In the genomic region with DNA sequence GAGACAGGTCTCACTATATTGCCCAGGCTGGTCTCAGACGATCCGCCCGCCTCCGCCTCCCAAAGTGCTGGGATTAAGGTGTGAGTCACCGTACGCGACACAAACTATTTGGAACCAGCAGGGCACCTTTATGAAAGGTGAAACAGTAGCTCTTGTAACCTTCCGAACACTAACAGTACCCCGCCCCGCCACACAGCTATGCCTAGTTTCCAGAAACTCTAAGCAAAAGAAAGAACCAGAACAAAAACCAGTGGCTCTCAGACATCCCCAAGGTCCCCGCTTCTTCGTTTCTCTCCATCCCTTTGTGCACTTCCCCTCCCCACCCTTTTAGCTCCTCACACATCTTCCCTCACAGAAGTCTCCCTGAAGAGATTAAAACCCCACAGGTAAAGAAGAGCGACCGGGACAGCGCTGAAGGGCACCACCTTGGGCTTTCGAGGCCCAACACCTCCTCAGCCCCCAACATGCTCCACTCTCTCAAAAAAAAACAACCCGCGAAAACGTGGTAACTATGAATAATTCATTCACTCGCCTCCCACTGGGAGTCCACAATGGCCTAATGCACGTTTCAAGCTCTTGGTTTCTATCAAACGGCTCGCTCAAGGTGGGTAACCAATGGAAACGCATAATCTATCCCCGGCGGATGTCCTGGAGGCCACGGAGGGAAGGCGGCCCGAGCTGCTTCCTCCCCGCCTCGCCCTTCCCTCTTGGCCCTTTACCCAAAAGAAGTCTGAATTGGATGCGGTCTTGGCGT, we compare ENCODE assay signal across 8 cellular contexts. TPM values are rescaled to one million over a fixed set of nuclear protein-coding genes. Genes with fewer than 3 reads are reported as not detected.
DNase-seq lines count a peak whose midpoint lies in the region; ATAC-seq and TF ChIP-seq lines count a peak whose summit lies in the region.

No MANE protein-coding gene starts in this region.

- peaks cover 50% of the 10 kb centered on the region for H3K4me1 Mint-ChIP-seq in HFFc6 (ENCODE audit: low read depth)
- peaks cover 29% of the 10 kb centered on the region for H3K4me1 Mint-ChIP-seq in activated T-helper 1 cell treated with anti-CD3 and anti-CD28 coated beads, Interleukin-12 subunit alpha, Interleukin-12 subunit beta, Interleukin-2, Interleukin-4 antibody, amounts not matched to agents 30 ng/mL and 10 ng/mL and 1 ng/mL, durations not matched to agents 14 hours and 24 hours and 36 hours (ENCODE audit: low read depth)

- TF ChIP-seq CTCF in GM13977 (IDR thresholded peaks at IDR 0.05; ENCODE audit: extremely low read depth, insufficient read depth, missing control alignments), result no peak
- TF ChIP-seq CTCF in HFFc6 (IDR thresholded peaks at IDR 0.05), result no peak

- peak overlapping the region; percentile 93 for H3K27ac Mint-ChIP-seq in HFFc6
- H3K27ac Mint-ChIP-seq in activated T-helper 1 cell treated with anti-CD3 and anti-CD28 coated beads, Interleukin-12 subunit alpha, Interleukin-12 subunit beta, Interleukin-2, Interleukin-4 antibody, amounts not matched to agents 30 ng/mL and 10 ng/mL and 1 ng/mL, durations not matched to agents 14 hours and 24 hours and 36 hours, result peak overlapping the region; percentile 94

- intact Hi-C loops in activated T-helper 1 cell treated with anti-CD3 and anti-CD28 coated beads, Interleukin-12 subunit alpha, Interleukin-12 subunit beta, Interleukin-2, Interleukin-4 antibody, amounts not matched to agents 30 ng/mL and 10 ng/mL and 1 ng/mL, durations not matched to agents 14 hours and 24 hours and 36 hours (cut with micrococcal nuclease), result loop anchor here (1.0 to 5.0 kb wide), 7 partner anchors 32 to 1423 kb away; a partner anchor contains a TSS
- intact Hi-C loops in Right ventricle myocardium superior (cut with DNase I), result loop anchor here (10.0 kb wide), 1 partner anchor 353 kb away; no protein-coding TSS in a partner anchor

- peaks cover 2% of the 10 kb centered on the region for H3K36me3 ChIP-seq in rectal smooth muscle tissue (ENCODE audit: control insufficient read depth, insufficient read depth, low read length)

- H3K9me3 Mint-ChIP-seq in HFFc6, result no peaks in the 10 kb centered on the region; the same call in 1 of the 2 replicates
- H3K9me3 Mint-ChIP-seq in activated T-helper 1 cell treated with anti-CD3 and anti-CD28 coated beads, Interleukin-12 subunit alpha, Interleukin-12 subunit beta, Interleukin-2, Interleukin-4 antibody, amounts not matched to agents 30 ng/mL and 10 ng/mL and 1 ng/mL, durations not matched to agents 14 hours and 24 hours and 36 hours, result no peaks in the 10 kb centered on the region

- peaks cover 23% of the 10 kb centered on the region for H3K36me3 Mint-ChIP-seq in HFFc6 (ENCODE audit: low read depth)
- H3K36me3 Mint-ChIP-seq in activated T-helper 1 cell treated with anti-CD3 and anti-CD28 coated beads, Interleukin-12 subunit alpha, Interleukin-12 subunit beta, Interleukin-2, Interleukin-4 antibody, amounts not matched to agents 30 ng/mL and 10 ng/mL and 1 ng/mL, durations not matched to agents 14 hours and 24 hours and 36 hours (ENCODE audit: low read depth), result peaks cover 24% of the 10 kb centered on the region

- peak overlapping the region; percentile 97 for H3K4me3 Mint-ChIP-seq in HFFc6
- peak overlapping the region; percentile 96 for H3K4me3 Mint-ChIP-seq in activated T-helper 1 cell treated with anti-CD3 and anti-CD28 coated beads, Interleukin-12 subunit alpha, Interleukin-12 subunit beta, Interleukin-2, Interleukin-4 antibody, amounts not matched to agents 30 ng/mL and 10 ng/mL and 1 ng/mL, durations not matched to agents 14 hours and 24 hours and 36 hours

- DNase-seq in GM13977 (ENCODE audit: low spot score) (peak; percentile 77), HFFc6 (peak; percentile 54), NCI-H146 treated with DMSO at 0.1 percent for 48 hours (lab: John Stamatoyannopoulos, UW; ENCODE audit: unreplicated experiment) (peak; percentile 44), Right ventricle myocardium superior (peak; percentile 39), NCI-H1436 (lab: John Stamatoyannopoulos, UW) (no peak), SK-N-DZ (ENCODE audit: low spot score) (no peak)
- DNase-seq in activated T-helper 1 cell treated with anti-CD3 and anti-CD28 coated beads, Interleukin-12 subunit alpha, Interleukin-12 subunit beta, Interleukin-2, Interleukin-4 antibody, amounts not matched to agents 30 ng/mL and 10 ng/mL and 1 ng/mL, durations not matched to agents 14 hours and 24 hours and 36 hours (ENCODE audit: low spot score), result peak; percentile 30

- in situ Hi-C loops in GM13977 (cut with MboI; ENCODE audit: low pct_unique_long_range_greater_than_20kb, low sequenced_read_pairs, unreplicated experiment), result no loop called here

- peaks cover 3% of the 10 kb centered on the region; the same call in 1 of the 2 replicates for H3K27me3 Mint-ChIP-seq in HFFc6 (ENCODE audit: insufficient read depth)
- H3K27me3 Mint-ChIP-seq in activated T-helper 1 cell treated with anti-CD3 and anti-CD28 coated beads, Interleukin-12 subunit alpha, Interleukin-12 subunit beta, Interleukin-2, Interleukin-4 antibody, amounts not matched to agents 30 ng/mL and 10 ng/mL and 1 ng/mL, durations not matched to agents 14 hours and 24 hours and 36 hours (ENCODE audit: insufficient read depth), result no peaks in the 10 kb centered on the region

- H3K4me1 ChIP-seq in rectal smooth muscle tissue (ENCODE audit: control insufficient read depth, insufficient read depth, low read length), result peaks cover 24% of the 10 kb centered on the region

- peak overlapping the region; percentile 95 for H3K27ac ChIP-seq in rectal smooth muscle tissue (ENCODE audit: low read depth, low read length)

- H3K4me3 ChIP-seq in rectal smooth muscle tissue (ENCODE audit: low read length), result peak overlapping the region; percentile 94

- no peaks in the 10 kb centered on the region for H3K27me3 ChIP-seq in rectal smooth muscle tissue (ENCODE audit: control insufficient read depth, insufficient read depth, low read length)

- peak overlapping the region; percentile 86 for H3K9ac ChIP-seq in rectal smooth muscle tissue (ENCODE audit: low read length)

- ATAC-seq in Right ventricle myocardium superior (ENCODE audit: poor library complexity), result peak; percentile 33

RNA-seq across cellular contexts. Expression of a gene that starts 0.9 kb away (rescaled TPM):
- total RNA-seq in HFFc6 (2021; fragmentation: NEBNext Ultra II Directional; extraction: Animal tissue kit (Norgen Biotek cat#: 25700)), result 10 to 100 TPM; 22.6 to 25.8 (median 23.6) TPM
- 33.8 and 34.1 TPM in 2 replicates for total RNA-seq in activated T-helper 1 cell treated with anti-CD3 and anti-CD28 coated beads, Interleukin-12 subunit alpha, Interleukin-12 subunit beta, Interleukin-2, Interleukin-4 antibody, amounts not matched to agents 30 ng/mL and 10 ng/mL and 1 ng/mL, durations not matched to agents 14 hours and 24 hours and 36 hours
- total RNA-seq in Right ventricle myocardium superior, result 14.3 TPM
- polyA plus RNA-seq in SK-N-DZ (2014; cell fraction: cytosol; rRNA removed), result 10.6 and 12.5 TPM in 2 replicates
- polyA plus RNA-seq in SK-N-DZ (2014; cell fraction: nucleus; rRNA removed), result 6.9 and 7.6 TPM in 2 replicates

RNA-seq across cellular contexts. Expression of a gene that starts 1.2 kb away (rescaled TPM):
- total RNA-seq in HFFc6 (2021; fragmentation: NEBNext Ultra II Directional; extraction: Animal tissue kit (Norgen Biotek cat#: 25700)), result 10 to 100 TPM; 38.7 to 54.8 (median 46.9) TPM
- 37.2 and 39.7 TPM in 2 replicates for total RNA-seq in activated T-helper 1 cell treated with anti-CD3 and anti-CD28 coated beads, Interleukin-12 subunit alpha, Interleukin-12 subunit beta, Interleukin-2, Interleukin-4 antibody, amounts not matched to agents 30 ng/mL and 10 ng/mL and 1 ng/mL, durations not matched to agents 14 hours and 24 hours and 36 hours
- total RNA-seq in Right ventricle myocardium superior, result 60.6 TPM
- polyA plus RNA-seq in SK-N-DZ (2014; cell fraction: cytosol; rRNA removed), result 12.2 and 20.0 TPM in 2 replicates
- 3.6 and 11.8 TPM in 2 replicates for polyA plus RNA-seq in SK-N-DZ (2014; cell fraction: nucleus; rRNA removed)

RNA-seq across cellular contexts. Expression of a gene that starts 32.6 kb away (rescaled TPM):
- 10 to 100 TPM; 12.0 to 14.9 (median 13.4) TPM for total RNA-seq in HFFc6 (2021; fragmentation: NEBNext Ultra II Directional; extraction: Animal tissue kit (Norgen Biotek cat#: 25700))
- 23.4 and 23.7 TPM in 2 replicates for total RNA-seq in activated T-helper 1 cell treated with anti-CD3 and anti-CD28 coated beads, Interleukin-12 subunit alpha, Interleukin-12 subunit beta, Interleukin-2, Interleukin-4 antibody, amounts not matched to agents 30 ng/mL and 10 ng/mL and 1 ng/mL, durations not matched to agents 14 hours and 24 hours and 36 hours
- total RNA-seq in Right ventricle myocardium superior, result 5.0 TPM
- 11.0 and 13.1 TPM in 2 replicates for polyA plus RNA-seq in SK-N-DZ (2014; cell fraction: cytosol; rRNA removed)
- polyA plus RNA-seq in SK-N-DZ (2014; cell fraction: nucleus; rRNA removed), result 10.7 and 13.8 TPM in 2 replicates

RNA-seq across cellular contexts. Expression of a gene that starts 38.9 kb away (rescaled TPM):
- 10 to 100 TPM; 16.6 to 31.3 (median 19.4) TPM for total RNA-seq in HFFc6 (2021; fragmentation: NEBNext Ultra II Directional; extraction: Animal tissue kit (Norgen Biotek cat#: 25700))
- 13.7 and 16.0 TPM in 2 replicates for total RNA-seq in activated T-helper 1 cell treated with anti-CD3 and anti-CD28 coated beads, Interleukin-12 subunit alpha, Interleukin-12 subunit beta, Interleukin-2, Interleukin-4 antibody, amounts not matched to agents 30 ng/mL and 10 ng/mL and 1 ng/mL, durations not matched to agents 14 hours and 24 hours and 36 hours
- 702 TPM for total RNA-seq in Right ventricle myocardium superior
- 292 and 306 TPM in 2 replicates for polyA plus RNA-seq in SK-N-DZ (2014; cell fraction: cytosol; rRNA removed)
- polyA plus RNA-seq in SK-N-DZ (2014; cell fraction: nucleus; rRNA removed), result 803 and 868 TPM in 2 replicates

Comparison
In these comparisons a context has a peak if more than half of its experiments do, and no peak if none do; other contexts are left out.
1. DNase-seq: peak in GM13977 (single experiment), HFFc6 (single experiment), NCI-H146 treated with DMSO at 0.1 percent for 48 hours (single experiment), activated T-helper 1 cell treated with anti-CD3 and anti-CD28 coated beads, Interleukin-12 subunit alpha, Interleukin-12 subunit beta, Interleukin-2, Interleukin-4 antibody, amounts not matched to agents 30 ng/mL and 10 ng/mL and 1 ng/mL, durations not matched to agents 14 hours and 24 hours and 36 hours (single experiment) and Right ventricle myocardium superior (single experiment); none in NCI-H1436 (single experiment) and SK-N-DZ (single experiment).